14 cellular contexts compared by ENCODE assay signal in the genomic region with DNA sequence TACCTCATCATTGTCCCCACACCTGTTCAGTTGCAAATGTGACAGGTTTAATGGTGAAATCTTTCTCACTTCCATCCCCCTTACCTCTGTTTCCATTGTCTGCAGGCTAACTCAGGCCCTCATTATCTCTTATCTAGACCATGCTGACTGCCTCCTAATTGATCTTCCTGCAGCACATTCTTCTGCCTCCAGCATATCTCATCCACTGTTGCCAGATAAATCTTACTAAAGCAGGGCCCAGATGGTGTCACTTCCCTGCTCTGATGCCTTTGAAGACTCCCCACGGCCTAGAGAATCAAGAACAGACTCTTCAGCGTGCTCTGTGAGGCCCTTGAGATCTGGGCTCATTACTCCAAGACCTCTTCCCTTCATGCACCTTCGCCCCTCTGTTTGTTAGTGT.
"Had no signal": no experiment of that assay in that cellular context is flagged by ENCODE, and none has a peak within 500 bp of the region (broad histone marks: within the 10 kb centered on the region; RNA-seq: fewer than 3 reads in every experiment).

No MANE protein-coding gene starts in this region.

- H3K27ac ChIP-seq: ascending aorta, foreskin keratinocyte, uterus had no signal

- H3K9me3 Mint-ChIP-seq: natural killer cell had no signal

- DNase-seq: activated CD4-positive, alpha-beta memory T cell treated with anti-CD3 and anti-CD28 coated beads for 36 hours; activated CD4-positive, alpha-beta T cell treated with anti-CD3 and anti-CD28 coated beads for 1 hour; activated naive CD4-positive, alpha-beta T cell; foreskin keratinocyte; mucosa of descending colon; natural killer cell; nucleus accumbens; right cardiac atrium; small intestine; uterus had no signal

- H3K4me1 ChIP-seq: ascending aorta, foreskin keratinocyte, uterus had no signal

- H3K36me3 ChIP-seq: ascending aorta, uterus had no signal

- FAIRE-seq: bronchial epithelial cell, small intestine, TTC549 had no signal

- H3K27ac Mint-ChIP-seq: activated CD4-positive, alpha-beta memory T cell treated with anti-CD3 and anti-CD28 coated beads for 36 hours; natural killer cell; progenitor cell of endocrine pancreas had no signal

- ATAC-seq: foreskin keratinocyte, mucosa of descending colon, natural killer cell, right cardiac atrium had no signal

- H3K9me3 ChIP-seq: ascending aorta, mucosa of descending colon, uterus had no signal

- H3K4me3 Mint-ChIP-seq: activated CD4-positive, alpha-beta memory T cell treated with anti-CD3 and anti-CD28 coated beads for 36 hours; natural killer cell had no signal

- H3K36me3 Mint-ChIP-seq: activated CD4-positive, alpha-beta memory T cell treated with anti-CD3 and anti-CD28 coated beads for 36 hours had no signal

- H3K4me3 ChIP-seq: ascending aorta, mucosa of descending colon, uterus had no signal

- H3K27me3 ChIP-seq: ascending aorta, foreskin keratinocyte, uterus had no signal
